ENCODE assay signal across 4 cellular contexts in genomic region chr7:2996141-2996540, GRCh38.
"Had no signal": no experiment of that assay in that cellular context is flagged by ENCODE, and none has a peak within 500 bp of the region (broad histone marks: within the 10 kb centered on the region; RNA-seq: fewer than 3 reads in every experiment).

No MANE protein-coding gene starts in this region.

- DNase-seq: activated CD4-positive, CD25-positive, alpha-beta regulatory T cell treated with anti-CD3 and anti-CD28 coated beads, Interleukin-2, amount 50 U/mL, for 72 hours; mammary epithelial cell; stimulated activated naive CD8-positive, alpha-beta T cell treated with anti-CD3 and anti-CD28 coated beads, Interleukin-15, amount 100 ng/mL, for 72 hours; testis had no signal
